ENCODE assay signal across 20 cellular contexts in genomic region chr12:51197736-51198567, GRCh38. TPM values are rescaled to one million over a fixed set of nuclear protein-coding genes. Genes with fewer than 3 reads are reported as not detected.
A peak's percentile ranks its signal among the peaks of the same experiment; 100 is the strongest.
DNase-seq lines count a peak whose midpoint lies in the region; ATAC-seq, FAIRE-seq and TF ChIP-seq lines count a peak whose summit lies in the region.
"Had no signal": no experiment of that assay in that cellular context is flagged by ENCODE, and none has a peak within 500 bp of the region (broad histone marks: within the 10 kb centered on the region; RNA-seq: fewer than 3 reads in every experiment).

No MANE protein-coding gene starts in this region.

- H3K27me3 Mint-ChIP-seq in dendritic cell treated with granulocyte-macrophage colony-stimulating factor and Interleukin-4, amounts not matched to agents 40 ng/mL and 50 ng/mL, for 4 days: peaks cover 2% of the 10 kb centered on the region
- no peaks in the 10 kb centered on the region for H3K27me3 Mint-ChIP-seq in neural crest cell (ENCODE audit: low read depth)

- H3K4me3 ChIP-seq in HepG2 (replicated peaks in 1 of 3; ENCODE audit: insufficient read depth in 1 of 3, low read depth in 2 of 3, low read length in 3 of 3) (peak overlapping the region; percentile 17 to 69 (median 32); a peak in 5 of 6 replicates), right lobe of liver (no peak overlapping the region)
- H3K4me3 ChIP-seq: PC-9, SJSA1 had no signal

- H3K27ac Mint-ChIP-seq in dendritic cell treated with granulocyte-macrophage colony-stimulating factor and Interleukin-4, amounts not matched to agents 40 ng/mL and 50 ng/mL, for 4 days: peak overlapping the region; percentile 84
- H3K27ac Mint-ChIP-seq in neural crest cell (ENCODE audit: unreplicated experiment): peak overlapping the region; percentile 75
- peak overlapping the region; percentile 32 for H3K27ac Mint-ChIP-seq in stimulated activated effector memory CD8-positive, alpha-beta T cell treated with anti-CD3 and anti-CD28 coated beads, Interleukin-12 subunit alpha, Interleukin-12 subunit beta, amount 100 ng/mL, for 72 hours

- H3K27ac ChIP-seq in HepG2 (ENCODE audit: extremely low read length, insufficient read depth, low read length) (no peak overlapping the region), right lobe of liver (no peak overlapping the region)
- H3K27ac ChIP-seq: PC-9, SJSA1 had no signal

- ATAC-seq in HepG2 (peak; percentile 59), right lobe of liver (no peak)
- no peak for ATAC-seq in stimulated activated effector memory CD8-positive, alpha-beta T cell treated with anti-CD3 and anti-CD28 coated beads, Interleukin-12 subunit alpha, Interleukin-12 subunit beta, amount 100 ng/mL, for 72 hours

- POLR2A ChIA-PET in HepG2 (lab: Yijun Ruan, JAX): interaction anchor here (0.8 to 1.3 kb wide), 3 partner anchors 12 to 20 kb away, joined by 3 to 4 read pairs (median 4); partner anchors contain the start of gene POU6F1

- in situ Hi-C loops in HepG2 (cut with HindIII; ENCODE audit: extremely low pct_ligation_motif_present, low pct_unique_long_range_greater_than_20kb): no loop called here

- TF ChIP-seq CTCF in HepG2 (CRISPR knock-in tag; IDR thresholded peaks at IDR 0.05): no peak
- TF ChIP-seq CTCF in right lobe of liver (IDR thresholded peaks at IDR 0.05): no peak
- TF ChIP-seq CTCF in neural crest cell (conservative IDR thresholded peaks at IDR 0.05): no peak

- CTCF ChIA-PET in HepG2 (lab: Yijun Ruan, JAX; ENCODE audit: low intra/inter-chr PET ratio, low total read pairs): no interaction called here

- H4K20me1 ChIP-seq in HepG2 (ENCODE audit: insufficient read depth, low read length): no peaks in the 10 kb centered on the region

- DNase-seq in HepG2 (ENCODE audit: low spot score): no peak
- DNase-seq in right lobe of liver: no peak
- DNase-seq in neural crest cell (ENCODE audit: low read depth, low spot score): no peak
- no peak for DNase-seq in stimulated activated effector memory CD8-positive, alpha-beta T cell treated with anti-CD3 and anti-CD28 coated beads, Interleukin-12 subunit alpha, Interleukin-12 subunit beta, amount 100 ng/mL, for 72 hours (ENCODE audit: low spot score in 2 of 2)
- DNase-seq in HuH-7 (ENCODE audit: low spot score): no peak
- DNase-seq in NCI-H2196 treated with DMSO at 0.1 percent for 48 hours (lab: John Stamatoyannopoulos, UW; ENCODE audit: unreplicated experiment): no peak
- no peak for DNase-seq in hypothalamus (lab: John Stamatoyannopoulos, UW)
- DNase-seq: BE2C, EL, GF-D8, Kasumi-1, NCI-H1436, NCI-H1930, NCI-H226, NCI-H510A treated with DMSO at 0.1 percent for 48 hours, NCI-H748 treated with DMSO at 0.1 percent for 48 hours, PC-9 had no signal

- TF ChIP-seq RAD21 in HepG2 (CRISPR knock-in tag; IDR thresholded peaks at IDR 0.05): no peak

- no peaks in the 10 kb centered on the region for H3K36me3 Mint-ChIP-seq in dendritic cell treated with granulocyte-macrophage colony-stimulating factor and Interleukin-4, amounts not matched to agents 40 ng/mL and 50 ng/mL, for 4 days (ENCODE audit: low read depth)
- no peaks in the 10 kb centered on the region for H3K36me3 Mint-ChIP-seq in neural crest cell (ENCODE audit: low read depth)
- no peaks in the 10 kb centered on the region for H3K36me3 Mint-ChIP-seq in stimulated activated effector memory CD8-positive, alpha-beta T cell treated with anti-CD3 and anti-CD28 coated beads, Interleukin-12 subunit alpha, Interleukin-12 subunit beta, amount 100 ng/mL, for 72 hours

- H3K4me1 Mint-ChIP-seq in dendritic cell treated with granulocyte-macrophage colony-stimulating factor and Interleukin-4, amounts not matched to agents 40 ng/mL and 50 ng/mL, for 4 days (ENCODE audit: low read depth): peaks cover 21% of the 10 kb centered on the region
- H3K4me1 Mint-ChIP-seq in neural crest cell: no peaks in the 10 kb centered on the region
- no peaks in the 10 kb centered on the region for H3K4me1 Mint-ChIP-seq in stimulated activated effector memory CD8-positive, alpha-beta T cell treated with anti-CD3 and anti-CD28 coated beads, Interleukin-12 subunit alpha, Interleukin-12 subunit beta, amount 100 ng/mL, for 72 hours

- no peaks in the 10 kb centered on the region for H3K9me3 Mint-ChIP-seq in dendritic cell treated with granulocyte-macrophage colony-stimulating factor and Interleukin-4, amounts not matched to agents 40 ng/mL and 50 ng/mL, for 4 days
- H3K9me3 Mint-ChIP-seq in neural crest cell: no peaks in the 10 kb centered on the region
- no peaks in the 10 kb centered on the region for H3K9me3 Mint-ChIP-seq in stimulated activated effector memory CD8-positive, alpha-beta T cell treated with anti-CD3 and anti-CD28 coated beads, Interleukin-12 subunit alpha, Interleukin-12 subunit beta, amount 100 ng/mL, for 72 hours

- BruUV-seq in HepG2 (replicated peaks; lab: Mats Ljungman, UMichigan): no TSS peak

- intact Hi-C loops in HepG2 (cut with micrococcal nuclease; ENCODE audit: unreplicated experiment): no loop called here
- intact Hi-C loops in right lobe of liver (cut with DNase I): no loop called here
- intact Hi-C loops in dendritic cell treated with granulocyte-macrophage colony-stimulating factor and Interleukin-4, amounts not matched to agents 40 ng/mL and 50 ng/mL, for 4 days (cut with micrococcal nuclease): no loop called here

- no peak for TF ChIP-seq EP300 in HepG2 (IDR thresholded peaks at IDR 0.05; ENCODE audit: low read depth in 2 of 2, low read length in 2 of 2)
- no peak for TF ChIP-seq EP300 in HepG2 (CRISPR knock-in tag; IDR thresholded peaks at IDR 0.05; ENCODE audit: borderline replicate concordance)

- H3K9me3 ChIP-seq in HepG2 (ENCODE audit: low read length): no peaks in the 10 kb centered on the region
- no peaks in the 10 kb centered on the region for H3K9me3 ChIP-seq in right lobe of liver
- H3K9me3 ChIP-seq: BE2C, SJSA1 had no signal

- no peak overlapping the region for H2AFZ ChIP-seq in HepG2 (ENCODE audit: low read length)
- H2AFZ ChIP-seq: PC-9 had no signal

- H3K79me2 ChIP-seq in HepG2 (ENCODE audit: insufficient read depth, low read length): no peaks in the 10 kb centered on the region

- no peak overlapping the region for H3K4me3 Mint-ChIP-seq in dendritic cell treated with granulocyte-macrophage colony-stimulating factor and Interleukin-4, amounts not matched to agents 40 ng/mL and 50 ng/mL, for 4 days
- H3K4me3 Mint-ChIP-seq in neural crest cell: no peak overlapping the region
- no peak overlapping the region for H3K4me3 Mint-ChIP-seq in stimulated activated effector memory CD8-positive, alpha-beta T cell treated with anti-CD3 and anti-CD28 coated beads, Interleukin-12 subunit alpha, Interleukin-12 subunit beta, amount 100 ng/mL, for 72 hours

- no peaks in the 10 kb centered on the region for H3K36me3 ChIP-seq in HepG2 (replicated peaks in 1 of 2; ENCODE audit: control insufficient read depth in 1 of 2, insufficient read depth in 2 of 2, low read length in 2 of 2)
- H3K36me3 ChIP-seq in right lobe of liver: no peaks in the 10 kb centered on the region
- H3K36me3 ChIP-seq: BE2C, SJSA1 had no signal

- H3K27me3 ChIP-seq in HepG2 (ENCODE audit: control insufficient read depth in 1 of 2, insufficient read depth in 2 of 2, low read length in 2 of 2) (no peaks in the 10 kb centered on the region; a peak in 1 of 5 replicates), right lobe of liver (no peaks in the 10 kb centered on the region)
- H3K27me3 ChIP-seq: BE2C, SJSA1 had no signal

- H3K4me1 ChIP-seq in HepG2 (ENCODE audit: insufficient read depth, low read length) (peaks cover 34% of the 10 kb centered on the region), right lobe of liver (no peaks in the 10 kb centered on the region)
- H3K4me1 ChIP-seq: BE2C, SJSA1 had no signal

- no peak for TF ChIP-seq POLR2A in HepG2 (IDR thresholded peaks at IDR 0.05; ENCODE audit: insufficient read depth in 1 of 2, low read depth in 2 of 2, low read length in 2 of 2)
- TF ChIP-seq POLR2A in right lobe of liver (IDR thresholded peaks at IDR 0.05): no peak

- FAIRE-seq in HepG2 (lab: Jason Lieb, UNC): no peak
- FAIRE-seq: GM19239 had no signal

- 44% methylated on average over 24 of the region's 38 CpGs for WGBS in HepG2 (ENCODE audit: low lambda C conversion rate)
- 95% methylated on average over 13 of the region's 38 CpGs for WGBS in right lobe of liver (ENCODE audit: insufficient coverage, low coverage, low lambda C conversion rate, missing lambda C conversion rate)

- H3K9ac ChIP-seq in HepG2 (ENCODE audit: insufficient read depth, low read depth, low read length): no peak overlapping the region; the same call in 1 of the 2 replicates

- peak overlapping the region; percentile 77 for H3K4me2 ChIP-seq in HepG2 (ENCODE audit: low read depth, low read length)
- H3K4me2 ChIP-seq: PC-9 had no signal

RNA-seq across cellular contexts. Expression of gene POU6F1, which starts 19.9 kb away (rescaled TPM):
- total RNA-seq in HepG2 (2016; rRNA removed; fragmentation: Illumina TruSeq; extraction: Trizol): 0.41 and 0.51 TPM in 2 replicates
- 0.10 TPM in 1 of 2 replicates, not detected in the other for total RNA-seq in HepG2 (2016; cell fraction: cytosol; rRNA removed; fragmentation: Illumina TruSeq; extraction: Trizol; ENCODE audit: low read depth)
- total RNA-seq in HepG2 (2016; cell fraction: insoluble cytoplasmic fraction; rRNA removed; fragmentation: Illumina TruSeq; extraction: Trizol): 0.63 TPM in 1 of 2 replicates, not detected in the other
- 0.45 and 0.59 TPM in 2 replicates for total RNA-seq in HepG2 (2016; cell fraction: membrane; rRNA removed; fragmentation: Illumina TruSeq; extraction: Trizol)
- 0.34 and 0.47 TPM in 2 replicates for total RNA-seq in HepG2 (2016; cell fraction: nucleus; rRNA removed; fragmentation: Illumina TruSeq; extraction: Trizol)
- 0.48 and 1.4 TPM in 2 replicates for polyA plus RNA-seq in HepG2 (2011; rRNA removed)
- 0.23 and 0.44 TPM in 2 replicates for polyA plus RNA-seq in HepG2 (2011; cell fraction: cytosol; rRNA removed)
- 1.5 and 1.8 TPM in 2 replicates for polyA plus RNA-seq in HepG2 (2011; cell fraction: nucleus; rRNA removed)
- 0.42 and 0.75 TPM in 2 replicates for polyA plus RNA-seq in HepG2 (2012)
- polyA plus RNA-seq in HepG2 (2016; cell fraction: cytosol; fragmentation: Illumina TruSeq; extraction: Trizol; ENCODE audit: low read depth): 0.07 and 0.41 TPM in 2 replicates
- 0.44 and 0.77 TPM in 2 replicates for polyA plus RNA-seq in HepG2 (2016; cell fraction: insoluble cytoplasmic fraction; fragmentation: Illumina TruSeq; extraction: Trizol; ENCODE audit: low read depth)
- 0.98 and 1.3 TPM in 2 replicates for polyA plus RNA-seq in HepG2 (2016; cell fraction: membrane; fragmentation: Illumina TruSeq; extraction: Trizol; ENCODE audit: low read depth)
- polyA plus RNA-seq in HepG2 (2016; cell fraction: nucleus; fragmentation: Illumina TruSeq; extraction: Trizol; ENCODE audit: insufficient read depth, low read depth): 0.45 and 1.2 TPM in 2 replicates
- polyA minus RNA-seq in HepG2 (2011; rRNA and poly(A)+ RNA removed; ENCODE audit: low replicate concordance): 0.22 and 7.6 TPM in 2 replicates
- polyA minus RNA-seq in HepG2 (2011; cell fraction: cytosol; rRNA and poly(A)+ RNA removed): not detected in 2 replicates
- polyA minus RNA-seq in HepG2 (2011; cell fraction: nucleus; rRNA and poly(A)+ RNA removed): 0.52 and 1.5 TPM in 2 replicates
- total RNA-seq in right lobe of liver: 1 to 10 TPM; 2.5 to 7.0 (median 3.6) TPM
- total RNA-seq in neural crest cell: 7.7 and 9.3 TPM in 2 replicates

RNA-seq across cellular contexts. Expression of gene TFCP2, which starts 25.0 kb away (rescaled TPM):
- 10.0 and 17.4 TPM in 2 replicates for total RNA-seq in HepG2 (2016; rRNA removed; fragmentation: Illumina TruSeq; extraction: Trizol)
- total RNA-seq in HepG2 (2016; cell fraction: cytosol; rRNA removed; fragmentation: Illumina TruSeq; extraction: Trizol; ENCODE audit: low read depth): 3.0 and 4.3 TPM in 2 replicates
- 9.8 and 15.5 TPM in 2 replicates for total RNA-seq in HepG2 (2016; cell fraction: insoluble cytoplasmic fraction; rRNA removed; fragmentation: Illumina TruSeq; extraction: Trizol)
- total RNA-seq in HepG2 (2016; cell fraction: membrane; rRNA removed; fragmentation: Illumina TruSeq; extraction: Trizol): 5.3 and 5.4 TPM in 2 replicates
- total RNA-seq in HepG2 (2016; cell fraction: nucleus; rRNA removed; fragmentation: Illumina TruSeq; extraction: Trizol): 8.8 and 11.1 TPM in 2 replicates
- polyA plus RNA-seq in HepG2 (2011; rRNA removed): 5.7 and 7.6 TPM in 2 replicates
- polyA plus RNA-seq in HepG2 (2011; cell fraction: cytosol; rRNA removed): 3.4 and 5.0 TPM in 2 replicates
- polyA plus RNA-seq in HepG2 (2011; cell fraction: nucleus; rRNA removed): 3.2 and 4.1 TPM in 2 replicates
- polyA plus RNA-seq in HepG2 (2012): 9.7 and 12.0 TPM in 2 replicates
- polyA plus RNA-seq in HepG2 (2016; cell fraction: cytosol; fragmentation: Illumina TruSeq; extraction: Trizol; ENCODE audit: low read depth): 1.1 and 1.2 TPM in 2 replicates
- 27.1 and 28.3 TPM in 2 replicates for polyA plus RNA-seq in HepG2 (2016; cell fraction: insoluble cytoplasmic fraction; fragmentation: Illumina TruSeq; extraction: Trizol; ENCODE audit: low read depth)
- 5.2 and 5.6 TPM in 2 replicates for polyA plus RNA-seq in HepG2 (2016; cell fraction: membrane; fragmentation: Illumina TruSeq; extraction: Trizol; ENCODE audit: low read depth)
- polyA plus RNA-seq in HepG2 (2016; cell fraction: nucleus; fragmentation: Illumina TruSeq; extraction: Trizol; ENCODE audit: insufficient read depth, low read depth): 17.1 and 17.2 TPM in 2 replicates
- polyA minus RNA-seq in HepG2 (2011; rRNA and poly(A)+ RNA removed; ENCODE audit: low replicate concordance): 3.8 and 10.5 TPM in 2 replicates
- 4.2 and 4.7 TPM in 2 replicates for polyA minus RNA-seq in HepG2 (2011; cell fraction: cytosol; rRNA and poly(A)+ RNA removed)
- polyA minus RNA-seq in HepG2 (2011; cell fraction: nucleus; rRNA and poly(A)+ RNA removed): 7.3 and 8.1 TPM in 2 replicates
- total RNA-seq in right lobe of liver: 1 to 10 TPM; 6.3 to 9.4 (median 7.3) TPM
- 28.5 and 28.8 TPM in 2 replicates for total RNA-seq in neural crest cell

RNA-seq across cellular contexts. Expression of gene DAZAP2, which starts 40.7 kb away (rescaled TPM):
- total RNA-seq in HepG2 (2016; rRNA removed; fragmentation: Illumina TruSeq; extraction: Trizol) (64.5 and 84.2 TPM in 2 replicates), right lobe of liver (100 to 1,000 TPM in 3 of 6 experiments, 10 to 100 TPM in 3; 69.0 to 123 (median 108) TPM), neural crest cell (70.0 and 80.4 TPM in 2 replicates)
- 15.2 and 15.6 TPM in 2 replicates for total RNA-seq in HepG2 (2016; cell fraction: cytosol; rRNA removed; fragmentation: Illumina TruSeq; extraction: Trizol; ENCODE audit: low read depth)
- total RNA-seq in HepG2 (2016; cell fraction: insoluble cytoplasmic fraction; rRNA removed; fragmentation: Illumina TruSeq; extraction: Trizol): 65.9 and 90.3 TPM in 2 replicates
- total RNA-seq in HepG2 (2016; cell fraction: membrane; rRNA removed; fragmentation: Illumina TruSeq; extraction: Trizol): 34.3 and 38.1 TPM in 2 replicates
- 34.2 and 36.6 TPM in 2 replicates for total RNA-seq in HepG2 (2016; cell fraction: nucleus; rRNA removed; fragmentation: Illumina TruSeq; extraction: Trizol)
- 222 and 258 TPM in 2 replicates for polyA plus RNA-seq in HepG2 (2011; rRNA removed)
- polyA plus RNA-seq in HepG2 (2011; cell fraction: cytosol; rRNA removed): 182 and 210 TPM in 2 replicates
- polyA plus RNA-seq in HepG2 (2011; cell fraction: nucleus; rRNA removed): 87.4 and 88.0 TPM in 2 replicates
- 76.2 and 108 TPM in 2 replicates for polyA plus RNA-seq in HepG2 (2012)
- 19.8 and 24.2 TPM in 2 replicates for polyA plus RNA-seq in HepG2 (2016; cell fraction: cytosol; fragmentation: Illumina TruSeq; extraction: Trizol; ENCODE audit: low read depth)
- polyA plus RNA-seq in HepG2 (2016; cell fraction: insoluble cytoplasmic fraction; fragmentation: Illumina TruSeq; extraction: Trizol; ENCODE audit: low read depth): 145 and 157 TPM in 2 replicates
- polyA plus RNA-seq in HepG2 (2016; cell fraction: membrane; fragmentation: Illumina TruSeq; extraction: Trizol; ENCODE audit: low read depth): 33.9 and 34.4 TPM in 2 replicates
- 65.7 and 66.4 TPM in 2 replicates for polyA plus RNA-seq in HepG2 (2016; cell fraction: nucleus; fragmentation: Illumina TruSeq; extraction: Trizol; ENCODE audit: insufficient read depth, low read depth)
- polyA minus RNA-seq in HepG2 (2011; rRNA and poly(A)+ RNA removed; ENCODE audit: low replicate concordance): 262 and 758 TPM in 2 replicates
- polyA minus RNA-seq in HepG2 (2011; cell fraction: cytosol; rRNA and poly(A)+ RNA removed): 51.4 and 56.4 TPM in 2 replicates
- polyA minus RNA-seq in HepG2 (2011; cell fraction: nucleus; rRNA and poly(A)+ RNA removed): 56.5 and 81.8 TPM in 2 replicates

Comparison
In these comparisons a context has a peak if more than half of its experiments do, and no peak if none do; other contexts are left out.
1. H3K4me3 ChIP-seq: peak in HepG2 (3 of 3); none in right lobe of liver (0 of 3).
2. H3K27ac Mint-ChIP-seq: peak in every context shown above with its lines; median percentile 84 in dendritic cell treated with granulocyte-macrophage colony-stimulating factor and Interleukin-4, amounts not matched to agents 40 ng/mL and 50 ng/mL, for 4 days; 75 in neural crest cell; 32 in stimulated activated effector memory CD8-positive, alpha-beta T cell treated with anti-CD3 and anti-CD28 coated beads, Interleukin-12 subunit alpha, Interleukin-12 subunit beta, amount 100 ng/mL, for 72 hours.